In the genomic region with DNA sequence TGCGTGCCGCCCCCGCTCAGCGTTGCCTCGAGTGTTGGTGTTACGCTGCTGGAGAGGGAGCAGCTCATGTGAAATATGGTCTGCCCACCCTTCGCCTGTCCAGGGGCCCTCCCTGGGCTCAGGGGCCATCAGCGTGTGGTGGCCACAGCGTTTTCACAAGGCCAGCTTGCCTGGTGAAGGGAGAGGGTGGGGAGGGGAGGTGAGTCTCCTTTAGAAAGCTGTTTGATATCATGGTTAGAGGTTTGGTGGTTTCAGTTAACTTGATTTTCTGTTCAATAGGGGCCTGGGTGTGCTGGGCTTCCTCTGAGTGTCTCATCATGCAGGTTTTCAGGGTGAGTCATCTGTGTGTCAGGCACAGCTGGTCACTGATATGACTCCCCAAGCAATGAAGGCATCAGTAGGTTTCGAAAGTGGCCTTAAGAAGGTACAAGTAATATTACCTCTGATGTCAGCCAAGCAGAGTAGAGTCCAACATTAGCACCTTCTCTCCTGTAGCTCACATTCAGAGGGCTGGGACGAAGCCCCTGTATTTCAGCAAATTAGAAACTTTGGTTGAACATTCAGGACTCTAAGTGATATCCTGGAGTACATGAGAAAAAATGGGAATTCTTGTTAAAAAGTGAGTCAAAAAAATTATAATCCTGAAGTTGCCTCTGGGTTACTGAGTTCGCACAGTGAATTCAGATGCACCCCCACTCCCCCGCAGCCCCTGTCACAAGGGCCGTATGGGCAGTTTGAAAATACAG, we compare ENCODE assay signal across 8 cellular contexts.
DNase-seq lines count a peak whose midpoint lies in the region; ATAC-seq, FAIRE-seq and TF ChIP-seq lines count a peak whose summit lies in the region.

No MANE protein-coding gene starts in this region.

- FAIRE-seq in A549 (lab: Jason Lieb, UNC), result no peak

- ATAC-seq in A549 (peak; percentile 91), GM19025 (IDR thresholded peaks at IDR 0.05; ENCODE audit: low read depth, unreplicated experiment) (peak; percentile 60)

- H3K4me1 ChIP-seq in A549 (peaks cover 21% of the 10 kb centered on the region), SJSA1 (replicated peaks) (peaks cover 28% of the 10 kb centered on the region), skeletal muscle satellite cell (ENCODE audit: control insufficient read depth, insufficient read depth, low read length) (peaks cover 28% of the 10 kb centered on the region)

- CTCF ChIA-PET in A549 (lab: Yijun Ruan, JAX), result interaction anchor here (1.2 kb wide), 2 partner anchors 13 to 132 kb away, joined by 3 to 4 read pairs; no protein-coding TSS in a partner anchor

- H3K36me3 ChIP-seq in SJSA1, result no peaks in the 10 kb centered on the region
- H3K36me3 ChIP-seq in skeletal muscle satellite cell (ENCODE audit: insufficient read depth, low read length), result peaks cover 3% of the 10 kb centered on the region

- POLR2A ChIA-PET in A549 (lab: Yijun Ruan, JAX), result no interaction called here

- no peak for TF ChIP-seq RAD21 in A549 (conservative IDR thresholded peaks at IDR 0.05 in 1 of 2, IDR thresholded peaks at IDR 0.05 in 1 of 2)

- H3K27ac ChIP-seq in A549 (peak overlapping the region; percentile 55 to 81; a peak in 5 of 6 replicates), SJSA1 (peak overlapping the region; percentile 66)

- H3K27me3 ChIP-seq in SJSA1 (replicated peaks), result no peaks in the 10 kb centered on the region
- H3K27me3 ChIP-seq in skeletal muscle satellite cell (ENCODE audit: control insufficient read depth, insufficient read depth, low read length), result no peaks in the 10 kb centered on the region

- no peak for TF ChIP-seq POLR2A in A549 (IDR thresholded peaks at IDR 0.05; ENCODE audit: low read length)

- peak; percentile 23 to 56 for DNase-seq in A549 (ENCODE audit: low read depth in 1 of 2, low spot score in 1 of 2)
- peak; percentile 78 to 82 for DNase-seq in SJSA1 (ENCODE audit: low read depth in 1 of 2, low spot score in 2 of 2)
- DNase-seq in fibroblast of mammary gland (ENCODE audit: low read depth), result peak; percentile 94
- DNase-seq in effector CD8-positive, alpha-beta T cell (lab: John Stamatoyannopoulos, UW), result no peak
- DNase-seq in middle frontal gyrus (ENCODE audit: extremely low spot score, low spot score), result no peak
- DNase-seq in activated CD4-positive, CD25-positive, alpha-beta regulatory T cell treated with anti-CD3 and anti-CD28 coated beads, Interleukin-2, amount 50 U/mL, for 72 hours, result no peak

- H3K9ac ChIP-seq in skeletal muscle satellite cell (ENCODE audit: low read depth, low read length), result peak overlapping the region; percentile 38

- H3K4me2 ChIP-seq in A549 (peak overlapping the region; percentile 75), skeletal muscle satellite cell (ENCODE audit: low read length) (peak overlapping the region; percentile 70)

- TF ChIP-seq EP300 in A549 (IDR thresholded peaks at IDR 0.05), result no peak

- TF ChIP-seq CTCF in A549 (IDR thresholded peaks at IDR 0.05), result no peak
- TF ChIP-seq CTCF in fibroblast of mammary gland (conservative IDR thresholded peaks at IDR 0.05; ENCODE audit: control insufficient read depth, insufficient read depth, low read depth, low read length), result no peak

- H3K4me3 ChIP-seq in A549, result no peak overlapping the region
- H3K4me3 ChIP-seq in SJSA1, result no peak overlapping the region
- no peak overlapping the region for H3K4me3 ChIP-seq in fibroblast of mammary gland (ENCODE audit: control insufficient read depth, low read depth, low read length)
- peak overlapping the region; percentile 48 for H3K4me3 ChIP-seq in skeletal muscle satellite cell (ENCODE audit: low read length)

- 73% methylated on average over 9 of the region's 14 CpGs for WGBS in A549 (ENCODE audit: missing lambda C conversion rate)

- H3K9me3 ChIP-seq in A549, result no peaks in the 10 kb centered on the region
- no peaks in the 10 kb centered on the region for H3K9me3 ChIP-seq in SJSA1 (replicated peaks)
- no peaks in the 10 kb centered on the region for H3K9me3 ChIP-seq in skeletal muscle satellite cell (replicated peaks; ENCODE audit: low read length)

TF ChIP-seq in A549, 52 proteins besides CTCF, POLR2A, EP300 and RAD21:
- TF ChIP-seq ZSCAN20 (CRISPR knock-in tag; IDR thresholded peaks at IDR 0.05) (no peak), JUNB (IDR thresholded peaks at IDR 0.05) (0 out of 2 replicates have a peak, but pooled peaks have one; percentile 34), CBX8 (IDR thresholded peaks at IDR 0.05) (no peak), FOSL2 (IDR thresholded peaks at IDR 0.05) (peak; percentile 42), FOSL2 (CRISPR knock-in tag; IDR thresholded peaks at IDR 0.05) (peak; percentile 77), RNF2 (IDR thresholded peaks at IDR 0.05; ENCODE audit: borderline replicate concordance, low read depth) (no peak)

Comparison
In these comparisons a context has a peak if more than half of its experiments do, and no peak if none do; other contexts are left out.
1. DNase-seq: peak in A549 (2 of 2), SJSA1 (2 of 2) and fibroblast of mammary gland (single experiment); none in effector CD8-positive, alpha-beta T cell (single experiment), middle frontal gyrus (single experiment) and activated CD4-positive, CD25-positive, alpha-beta regulatory T cell treated with anti-CD3 and anti-CD28 coated beads, Interleukin-2, amount 50 U/mL, for 72 hours (single experiment).